In the genomic region with DNA sequence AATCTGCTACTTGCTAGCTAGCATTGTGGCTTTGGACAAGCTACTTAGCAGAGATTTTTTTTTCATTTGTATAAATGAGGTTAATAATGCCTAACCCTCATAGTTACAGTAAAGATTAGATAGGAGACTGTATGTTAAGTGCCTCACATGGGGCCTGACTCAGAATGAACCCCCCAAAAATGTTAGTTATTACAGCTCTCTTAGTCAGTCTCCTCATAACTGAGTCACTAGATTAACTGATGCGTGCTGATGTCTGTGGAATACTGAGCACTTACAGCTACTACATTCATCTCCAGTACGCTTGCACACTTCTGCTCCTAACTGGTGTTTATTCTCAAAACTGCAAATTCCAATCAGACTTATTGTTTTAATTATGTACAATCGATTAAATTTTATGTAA, we compare ENCODE assay signal across 13 cellular contexts.
DNase-seq lines count a peak whose midpoint lies in the region; ATAC-seq, FAIRE-seq and TF ChIP-seq lines count a peak whose summit lies in the region.
"Had no signal": no experiment of that assay in that cellular context is flagged by ENCODE, and none has a peak within 500 bp of the region (broad histone marks: within the 10 kb centered on the region; RNA-seq: fewer than 3 reads in every experiment).

No MANE protein-coding gene starts in this region.

- TF ChIP-seq CTCF in AG04450 (IDR thresholded peaks at IDR 0.05; ENCODE audit: low read depth, low read length): no peak
- TF ChIP-seq CTCF in pancreas (IDR thresholded peaks at IDR 0.05): no peak

- H3K27me3 ChIP-seq in AG04450 (ENCODE audit: control insufficient read depth, insufficient read depth, low read length) (no peaks in the 10 kb centered on the region), adipocyte (replicated peaks; ENCODE audit: control insufficient read depth, insufficient read depth, low read length) (no peaks in the 10 kb centered on the region), pancreas (no peaks in the 10 kb centered on the region)
- H3K27me3 ChIP-seq: dorsolateral prefrontal cortex had no signal

- ATAC-seq in HG03196 (IDR thresholded peaks at IDR 0.05; ENCODE audit: unreplicated experiment) (no peak), GM21619 (IDR thresholded peaks at IDR 0.05; ENCODE audit: unreplicated experiment) (no peak), HG03378 (IDR thresholded peaks at IDR 0.05; ENCODE audit: unreplicated experiment) (no peak), pancreas (no peak)

- no peaks in the 10 kb centered on the region for H3K9me3 ChIP-seq in AG04450 (ENCODE audit: control insufficient read depth, insufficient read depth, low read length)
- no peaks in the 10 kb centered on the region for H3K9me3 ChIP-seq in adipocyte (ENCODE audit: control insufficient read depth, low read length)
- no peaks in the 10 kb centered on the region for H3K9me3 ChIP-seq in pancreas

- H3K4me1 ChIP-seq in adipocyte (ENCODE audit: control insufficient read depth, insufficient read depth, low read length) (peaks cover 25% of the 10 kb centered on the region), pancreas (no peaks in the 10 kb centered on the region)

- H3K27ac ChIP-seq in AG04450 (ENCODE audit: low read depth, low read length): no peak overlapping the region
- H3K27ac ChIP-seq in pancreas: no peak overlapping the region
- H3K27ac ChIP-seq: dorsolateral prefrontal cortex had no signal

- DNase-seq in AG04450 (ENCODE audit: low read depth, low spot score) (peak; percentile 53), HS-27A (ENCODE audit: low read depth) (peak; percentile 64), adipocyte (ENCODE audit: low read depth) (peak; percentile 81), glomerular visceral epithelial cell (ENCODE audit: extremely low spot score) (peak; percentile 79), pancreas (no peak)
- DNase-seq: C1 segment of cervical spinal cord; dorsolateral prefrontal cortex; hypothalamus; stimulated activated CD4-positive, alpha-beta T cell treated with anti-CD3 and anti-CD28 coated beads, Interleukin-2, amount 100 ng/mL, for 48 hours; stimulated activated naive B cell treated with anti-CD40 and anti-IgM and Interleukin-4, amounts not matched to agents 10 μg/mL and 1 μg/mL and 100 μg/mL, for 72 hours had no signal

- POLR2A ChIA-PET in AG04450 (lab: Yijun Ruan, JAX): no interaction called here

- intact Hi-C loops in pancreas (cut with DNase I): no loop called here

- H3K9ac ChIP-seq in adipocyte (ENCODE audit: low read length): peak overlapping the region; percentile 37

- no peaks in the 10 kb centered on the region for H3K36me3 ChIP-seq in adipocyte (ENCODE audit: control insufficient read depth, insufficient read depth, low read length, severe bottlenecking)
- H3K36me3 ChIP-seq in pancreas: no peaks in the 10 kb centered on the region

- CTCF ChIA-PET in AG04450 (lab: Charles Lee): interaction anchor here (0.9 kb wide), 1 partner anchor 642 kb away, joined by 3 read pairs; no protein-coding TSS in a partner anchor

- H3K4me3 ChIP-seq in AG04450 (ENCODE audit: low read depth, low read length) (no peak overlapping the region), adipocyte (ENCODE audit: low read length) (no peak overlapping the region), pancreas (no peak overlapping the region)
- H3K4me3 ChIP-seq: dorsolateral prefrontal cortex had no signal

- WGBS in pancreas, 2 donors: 80 to 86% methylated on average over 3 of the region's 3 CpGs

- FAIRE-seq in pancreas (lab: Jason Lieb, UNC): no peak

Comparison
In these comparisons a context has a peak if more than half of its experiments do, and no peak if none do; other contexts are left out.
1. DNase-seq: peak in AG04450 (single experiment), HS-27A (single experiment), adipocyte (single experiment) and glomerular visceral epithelial cell (single experiment); none in pancreas (0 of 6).